In the genomic region with DNA sequence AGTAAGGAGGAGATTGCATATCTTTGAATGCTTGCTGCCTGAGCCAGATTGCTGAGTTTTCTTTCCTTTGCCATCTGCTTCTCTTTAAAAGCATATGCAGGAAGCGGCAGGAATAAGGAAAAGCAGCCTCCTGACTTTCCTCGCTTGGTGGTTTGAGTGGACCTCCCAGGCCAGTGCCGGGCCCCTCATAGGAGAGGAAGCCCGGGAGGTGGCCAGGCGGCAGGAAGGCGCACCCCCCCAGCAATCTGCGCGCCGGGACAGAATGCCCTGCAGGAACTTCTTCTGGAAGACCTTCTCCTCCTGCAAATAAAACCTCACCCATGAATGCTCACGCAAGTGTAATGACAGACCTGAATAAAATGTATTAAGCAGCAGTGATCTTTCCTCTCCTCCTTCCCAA, we compare ENCODE assay signal across 13 cellular contexts. TPM values are rescaled to one million over a fixed set of nuclear protein-coding genes. Genes with fewer than 3 reads are reported as not detected.
DNase-seq lines count a peak whose midpoint lies in the region; ATAC-seq, FAIRE-seq and TF ChIP-seq lines count a peak whose summit lies in the region.
"Had no signal": no experiment of that assay in that cellular context is flagged by ENCODE, and none has a peak within 500 bp of the region (broad histone marks: within the 10 kb centered on the region; RNA-seq: fewer than 3 reads in every experiment).

No MANE protein-coding gene starts in this region.

- H3K9ac ChIP-seq in PC-3 (ENCODE audit: low read length) (no peak overlapping the region), endothelial cell of umbilical vein (replicated peaks; ENCODE audit: extremely low read depth, insufficient read depth, low read length) (peak overlapping the region; percentile 19)

- WGBS in mesodermal cell (ENCODE audit: insufficient coverage in 2 of 2), 2 experiments, result 20 to 31% methylated on average over 8 of the region's 10 CpGs

- POLR2A ChIA-PET in PC-3 (lab: Charles Lee; ENCODE audit: unreplicated experiment) (no interaction called here), endothelial cell of umbilical vein (lab: Charles Lee) (interaction anchor here (0.6 kb wide), 1 partner anchor 9 kb away, joined by 4 read pairs; no protein-coding TSS in a partner anchor)
- POLR2A ChIA-PET in CD8-positive, alpha-beta T cell (lab: Charles Lee), result no interaction called here

- H3K36me3 ChIP-seq in PC-3 (ENCODE audit: low read depth, low read length) (no peaks in the 10 kb centered on the region), endothelial cell of umbilical vein (ENCODE audit: control insufficient read depth in 2 of 2, extremely low read depth in 1 of 2, insufficient read depth in 2 of 2, low read length in 2 of 2) (no peaks in the 10 kb centered on the region), mesodermal cell (ENCODE audit: control insufficient read depth, insufficient read depth, low read length) (peaks cover 4% of the 10 kb centered on the region)
- no peaks in the 10 kb centered on the region for H3K36me3 ChIP-seq in CD8-positive, alpha-beta T cell (ENCODE audit: insufficient read depth, low read length)

- intact Hi-C loops in PC-3 (cut with micrococcal nuclease), result no loop called here
- intact Hi-C loops in endothelial cell of umbilical vein (cut with micrococcal nuclease), result no loop called here
- intact Hi-C loops in CD8-positive, alpha-beta T cell (cut with DNase I, micrococcal nuclease), result no loop called here

- H3K4me2 ChIP-seq in PC-3 (ENCODE audit: low read length), result no peak overlapping the region
- peak overlapping the region; percentile 84 for H3K4me2 ChIP-seq in endothelial cell of umbilical vein (ENCODE audit: insufficient read depth, low read length)

- H3K4me1 ChIP-seq in PC-3 (ENCODE audit: insufficient read depth, low read length), result no peaks in the 10 kb centered on the region
- H3K4me1 ChIP-seq in endothelial cell of umbilical vein (ENCODE audit: control insufficient read depth, extremely low read depth, insufficient read depth, low read length), result peaks cover 9% of the 10 kb centered on the region
- H3K4me1 ChIP-seq in mesodermal cell (ENCODE audit: control insufficient read depth, insufficient read depth, low read length, poor library complexity, severe bottlenecking), result peaks cover 9% of the 10 kb centered on the region
- H3K4me1 ChIP-seq in CD8-positive, alpha-beta T cell (ENCODE audit: insufficient read depth, low read length), result no peaks in the 10 kb centered on the region

- H4K20me1 ChIP-seq in PC-3 (ENCODE audit: low read length) (no peaks in the 10 kb centered on the region), endothelial cell of umbilical vein (replicated peaks; ENCODE audit: control insufficient read depth, extremely low read depth, insufficient read depth, low read length) (no peaks in the 10 kb centered on the region)

- H3K4me3 Mint-ChIP-seq in CD8-positive, alpha-beta T cell, result no peak overlapping the region

- CTCF ChIA-PET in PC-3 (lab: Charles Lee) (no interaction called here), endothelial cell of umbilical vein (lab: Charles Lee) (interaction anchor here (3.0 kb wide), 1 partner anchor 43 kb away, joined by 17 read pairs; no protein-coding TSS in a partner anchor)
- CTCF ChIA-PET in CD8-positive, alpha-beta T cell (lab: Charles Lee), result interaction anchor here (0.7 kb wide), 1 partner anchor 57 kb away, joined by 3 read pairs; no protein-coding TSS in a partner anchor

- H3K4me1 Mint-ChIP-seq in CD8-positive, alpha-beta T cell (ENCODE audit: low read depth), result no peaks in the 10 kb centered on the region

- H2AFZ ChIP-seq in PC-3 (ENCODE audit: low read length) (no peak overlapping the region), endothelial cell of umbilical vein (ENCODE audit: low read depth, low read length) (peak overlapping the region; percentile 63)

- DNase-seq in DMS 273 treated with DMSO at 0.1 percent for 48 hours (lab: John Stamatoyannopoulos, UW) (peak; percentile 62), PC-3 (no peak), endothelial cell of umbilical vein (ENCODE audit: low read depth, low spot score) (peak; percentile 42), SK-N-DZ (ENCODE audit: low spot score) (no peak), NCI-H526 (lab: John Stamatoyannopoulos, UW) (no peak), G401 (ENCODE audit: low spot score) (no peak)
- no peak for DNase-seq in CD8-positive, alpha-beta T cell
- DNase-seq: aorta; NCI-H345; RPMI8226; stimulated activated naive CD4-positive, alpha-beta T cell treated with Interleukin-2 at 50 U/mL for 16 hours had no signal

- H3K9me2 ChIP-seq in PC-3 (replicated peaks; ENCODE audit: low read length), result no peaks in the 10 kb centered on the region

- no peaks in the 10 kb centered on the region for H3K9me3 ChIP-seq in PC-3 (ENCODE audit: low read length)
- no peaks in the 10 kb centered on the region for H3K9me3 ChIP-seq in endothelial cell of umbilical vein (replicated peaks; ENCODE audit: control insufficient read depth, insufficient read depth, low read length)
- no peaks in the 10 kb centered on the region for H3K9me3 ChIP-seq in mesodermal cell (ENCODE audit: control insufficient read depth, low read length)
- H3K9me3 ChIP-seq in CD8-positive, alpha-beta T cell (ENCODE audit: low read length), result no peaks in the 10 kb centered on the region

- in situ Hi-C loops in G401 (cut with HindIII; ENCODE audit: low sequenced_read_pairs), result no loop called here

- dilution Hi-C loops in endothelial cell of umbilical vein (cut with MboI; ENCODE audit: extremely low pct_ligation_motif_present, low sequenced_read_pairs), result no loop called here

- no peak overlapping the region for H3K27ac Mint-ChIP-seq in CD8-positive, alpha-beta T cell

- no peak for TF ChIP-seq POLR2A in endothelial cell of umbilical vein (IDR thresholded peaks at IDR 0.05; ENCODE audit: low read depth, low read length)

- H3K79me2 ChIP-seq in PC-3 (ENCODE audit: low read length) (no peaks in the 10 kb centered on the region), endothelial cell of umbilical vein (ENCODE audit: control insufficient read depth, insufficient read depth, low read length) (no peaks in the 10 kb centered on the region)

- H3F3A ChIP-seq in PC-3 (ENCODE audit: low read length, unreplicated experiment), result no peaks in the 10 kb centered on the region

- H3K4me3 ChIP-seq in PC-3 (ENCODE audit: low read length), result no peak overlapping the region
- peak overlapping the region in 2 of 3 experiments; percentile 18 to 27 for H3K4me3 ChIP-seq in endothelial cell of umbilical vein (replicated peaks in 1 of 3; ENCODE audit: insufficient read depth in 1 of 3, low read depth in 1 of 3, low read length in 3 of 3)
- no peak overlapping the region for H3K4me3 ChIP-seq in mesodermal cell (ENCODE audit: extremely low read depth, insufficient read depth, low read length, poor library complexity, severe bottlenecking)
- H3K4me3 ChIP-seq in CD8-positive, alpha-beta T cell (ENCODE audit: low read depth, low read length), result no peak overlapping the region

- no peaks in the 10 kb centered on the region for H3K9me1 ChIP-seq in endothelial cell of umbilical vein (replicated peaks; ENCODE audit: control insufficient read depth, extremely low read depth, insufficient read depth, low read length)

- BruUV-seq in PC-3 (replicated peaks; lab: Mats Ljungman, UMichigan), result no TSS peak
- BruUV-seq in endothelial cell of umbilical vein (replicated peaks; lab: Mats Ljungman, UMichigan), result no TSS peak

- H3K36me3 Mint-ChIP-seq in CD8-positive, alpha-beta T cell, result peaks cover 4% of the 10 kb centered on the region

- H3K27me3 ChIP-seq in PC-3 (ENCODE audit: low read length) (no peaks in the 10 kb centered on the region), endothelial cell of umbilical vein (ENCODE audit: control insufficient read depth in 2 of 2, insufficient read depth in 2 of 2, low read length in 2 of 2) (no peaks in the 10 kb centered on the region)
- no peaks in the 10 kb centered on the region for H3K27me3 ChIP-seq in CD8-positive, alpha-beta T cell (ENCODE audit: insufficient read depth, low read length)

- peak; percentile 91 for FAIRE-seq in endothelial cell of umbilical vein (lab: Jason Lieb, UNC)
- FAIRE-seq: GM12891 had no signal

- no peaks in the 10 kb centered on the region for H3K9me3 Mint-ChIP-seq in CD8-positive, alpha-beta T cell

- ATAC-seq in PC-3, result peak; percentile 44
- ATAC-seq in CD8-positive, alpha-beta T cell, result no peak

- no peaks in the 10 kb centered on the region for H3K27me3 Mint-ChIP-seq in CD8-positive, alpha-beta T cell (ENCODE audit: low read depth)

- TF ChIP-seq CTCF in PC-3 (conservative IDR thresholded peaks at IDR 0.05; ENCODE audit: low read depth, low read length) (no peak), endothelial cell of umbilical vein (IDR thresholded peaks at IDR 0.05; ENCODE audit: extremely low read depth in 1 of 2, insufficient read depth in 1 of 2, low read depth in 1 of 2, low read length in 2 of 2) (no peak)
- TF ChIP-seq CTCF in CD8-positive, alpha-beta T cell (IDR thresholded peaks at IDR 0.05), result no peak

- H3K27ac ChIP-seq in PC-3 (ENCODE audit: low read length) (no peak overlapping the region), endothelial cell of umbilical vein (ENCODE audit: insufficient read depth, low read depth, low read length) (no peak overlapping the region), mesodermal cell (ENCODE audit: low read depth, low read length, severe bottlenecking) (peak overlapping the region; percentile 24)
- no peak overlapping the region for H3K27ac ChIP-seq in CD8-positive, alpha-beta T cell (ENCODE audit: low read depth, low read length)

RNA-seq across cellular contexts. Expression of gene CORT, which starts 1.5 kb away (rescaled TPM):
- total RNA-seq in PC-3 (2014; rRNA removed), result 1.2 TPM in 1 of 2 replicates, not detected in the other
- not detected in 2 replicates for total RNA-seq in endothelial cell of umbilical vein
- polyA plus RNA-seq in endothelial cell of umbilical vein, result 0.11 TPM in 1 of 2 replicates, not detected in the other
- polyA plus RNA-seq in endothelial cell of umbilical vein (2011; cell fraction: cytosol; rRNA removed), result 0.14 and 0.18 TPM in 2 replicates
- polyA plus RNA-seq in endothelial cell of umbilical vein (2011; cell fraction: nucleus; rRNA removed), result 0.51 and 0.69 TPM in 2 replicates
- polyA plus RNA-seq in endothelial cell of umbilical vein (2012), result not detected in 2 replicates
- polyA minus RNA-seq in endothelial cell of umbilical vein, result not detected in 2 replicates
- not detected for polyA minus RNA-seq in endothelial cell of umbilical vein (2011; cell fraction: cytosol; rRNA and poly(A)+ RNA removed)
- 0.87 TPM in 1 of 2 replicates, not detected in the other for polyA minus RNA-seq in endothelial cell of umbilical vein (2011; cell fraction: nucleus; rRNA and poly(A)+ RNA removed)
- 0.41 TPM for polyA plus RNA-seq in mesodermal cell (2013, experiment 1 of 2)
- polyA plus RNA-seq in mesodermal cell (2013, experiment 2 of 2), result 0.56 TPM
- polyA plus RNA-seq in SK-N-DZ (2014; cell fraction: cytosol; rRNA removed), result not detected in 2 replicates
- polyA plus RNA-seq in SK-N-DZ (2014; cell fraction: nucleus; rRNA removed), result 2.0 TPM in 1 of 2 replicates, not detected in the other
- under 1 TPM in 1 of 2 experiments, not detected in 1; 0.38 TPM for total RNA-seq in CD8-positive, alpha-beta T cell
- not detected in 2 replicates for total RNA-seq in G401 (2014; rRNA removed; shearing (Covaris generic))
- polyA plus RNA-seq: aorta had no signal

RNA-seq across cellular contexts. Expression of gene DFFA, which starts 21.0 kb away (rescaled TPM):
- 46.7 and 52.0 TPM in 2 replicates for total RNA-seq in PC-3 (2014; rRNA removed)
- total RNA-seq in endothelial cell of umbilical vein, result 44.5 and 45.9 TPM in 2 replicates
- 21.0 and 30.0 TPM in 2 replicates for polyA plus RNA-seq in endothelial cell of umbilical vein
- 30.1 and 35.7 TPM in 2 replicates for polyA plus RNA-seq in endothelial cell of umbilical vein (2011; cell fraction: cytosol; rRNA removed)
- polyA plus RNA-seq in endothelial cell of umbilical vein (2011; cell fraction: nucleus; rRNA removed), result 16.9 and 17.5 TPM in 2 replicates
- 35.6 and 39.8 TPM in 2 replicates for polyA plus RNA-seq in endothelial cell of umbilical vein (2012)
- polyA minus RNA-seq in endothelial cell of umbilical vein, result 50.9 and 54.5 TPM in 2 replicates
- polyA minus RNA-seq in endothelial cell of umbilical vein (2011; cell fraction: cytosol; rRNA and poly(A)+ RNA removed), result 19.4 TPM
- 8.4 and 10.9 TPM in 2 replicates for polyA minus RNA-seq in endothelial cell of umbilical vein (2011; cell fraction: nucleus; rRNA and poly(A)+ RNA removed)
- 33.5 TPM for polyA plus RNA-seq in mesodermal cell (2013, experiment 1 of 2)
- 28.4 TPM for polyA plus RNA-seq in mesodermal cell (2013, experiment 2 of 2)
- 40.7 and 45.4 TPM in 2 replicates for polyA plus RNA-seq in SK-N-DZ (2014; cell fraction: cytosol; rRNA removed)
- 12.8 and 15.7 TPM in 2 replicates for polyA plus RNA-seq in SK-N-DZ (2014; cell fraction: nucleus; rRNA removed)
- 10 to 100 TPM in 1 of 2 experiments, 1 to 10 TPM in 1; 10.0 to 10.4 TPM for total RNA-seq in CD8-positive, alpha-beta T cell
- 81.5 and 102 TPM in 2 replicates for total RNA-seq in G401 (2014; rRNA removed; shearing (Covaris generic))

RNA-seq across cellular contexts. Expression of gene CENPS, which starts 21.1 kb away (rescaled TPM):
- total RNA-seq in PC-3 (2014; rRNA removed), result 16.3 and 19.5 TPM in 2 replicates
- total RNA-seq in endothelial cell of umbilical vein, result 16.2 and 17.0 TPM in 2 replicates
- 8.7 and 10.2 TPM in 2 replicates for polyA plus RNA-seq in endothelial cell of umbilical vein
- polyA plus RNA-seq in endothelial cell of umbilical vein (2011; cell fraction: cytosol; rRNA removed), result 9.0 and 11.3 TPM in 2 replicates
- polyA plus RNA-seq in endothelial cell of umbilical vein (2011; cell fraction: nucleus; rRNA removed), result 4.8 and 5.6 TPM in 2 replicates
- 12.6 and 17.0 TPM in 2 replicates for polyA plus RNA-seq in endothelial cell of umbilical vein (2012)
- 1.0 and 1.2 TPM in 2 replicates for polyA minus RNA-seq in endothelial cell of umbilical vein
- polyA minus RNA-seq in endothelial cell of umbilical vein (2011; cell fraction: cytosol; rRNA and poly(A)+ RNA removed), result 9.5 TPM
- polyA minus RNA-seq in endothelial cell of umbilical vein (2011; cell fraction: nucleus; rRNA and poly(A)+ RNA removed), result 3.4 and 10.4 TPM in 2 replicates
- 14.5 TPM for polyA plus RNA-seq in mesodermal cell (2013, experiment 1 of 2)
- polyA plus RNA-seq in mesodermal cell (2013, experiment 2 of 2), result 12.6 TPM
- polyA plus RNA-seq in SK-N-DZ (2014; cell fraction: cytosol; rRNA removed), result 5.5 and 10.3 TPM in 2 replicates
- polyA plus RNA-seq in SK-N-DZ (2014; cell fraction: nucleus; rRNA removed), result 7.6 and 8.2 TPM in 2 replicates
- total RNA-seq in CD8-positive, alpha-beta T cell, result 1 to 10 TPM; 2.0 to 3.5 TPM
- total RNA-seq in G401 (2014; rRNA removed; shearing (Covaris generic)), result 11.0 and 14.3 TPM in 2 replicates

RNA-seq across cellular contexts. Expression of gene PEX14, which starts 23.5 kb away (rescaled TPM):
- total RNA-seq in PC-3 (2014; rRNA removed) (24.9 and 32.1 TPM in 2 replicates), endothelial cell of umbilical vein (22.8 and 26.5 TPM in 2 replicates)
- polyA plus RNA-seq in endothelial cell of umbilical vein, result 19.5 and 20.1 TPM in 2 replicates
- polyA plus RNA-seq in endothelial cell of umbilical vein (2011; cell fraction: cytosol; rRNA removed), result 11.0 and 15.8 TPM in 2 replicates
- polyA plus RNA-seq in endothelial cell of umbilical vein (2011; cell fraction: nucleus; rRNA removed), result 21.3 and 21.7 TPM in 2 replicates
- polyA plus RNA-seq in endothelial cell of umbilical vein (2012), result 15.3 and 18.1 TPM in 2 replicates
- 9.4 and 18.6 TPM in 2 replicates for polyA minus RNA-seq in endothelial cell of umbilical vein
- 5.4 TPM for polyA minus RNA-seq in endothelial cell of umbilical vein (2011; cell fraction: cytosol; rRNA and poly(A)+ RNA removed)
- 10.7 and 22.7 TPM in 2 replicates for polyA minus RNA-seq in endothelial cell of umbilical vein (2011; cell fraction: nucleus; rRNA and poly(A)+ RNA removed)
- polyA plus RNA-seq in mesodermal cell (2013, experiment 1 of 2), result 24.7 TPM
- 20.1 TPM for polyA plus RNA-seq in mesodermal cell (2013, experiment 2 of 2)
- 11.6 and 18.3 TPM in 2 replicates for polyA plus RNA-seq in SK-N-DZ (2014; cell fraction: cytosol; rRNA removed)
- 11.4 and 18.3 TPM in 2 replicates for polyA plus RNA-seq in SK-N-DZ (2014; cell fraction: nucleus; rRNA removed)
- 10 to 100 TPM; 13.5 to 14.2 TPM for total RNA-seq in CD8-positive, alpha-beta T cell
- 33.4 and 34.7 TPM in 2 replicates for total RNA-seq in G401 (2014; rRNA removed; shearing (Covaris generic))

RNA-seq across cellular contexts. Expression of gene PGD, which starts 52.4 kb away (rescaled TPM):
- total RNA-seq in PC-3 (2014; rRNA removed), result 150 and 162 TPM in 2 replicates
- 303 and 307 TPM in 2 replicates for total RNA-seq in endothelial cell of umbilical vein
- polyA plus RNA-seq in endothelial cell of umbilical vein, result 189 and 196 TPM in 2 replicates
- 153 and 175 TPM in 2 replicates for polyA plus RNA-seq in endothelial cell of umbilical vein (2011; cell fraction: cytosol; rRNA removed)
- 121 and 149 TPM in 2 replicates for polyA plus RNA-seq in endothelial cell of umbilical vein (2011; cell fraction: nucleus; rRNA removed)
- 280 and 365 TPM in 2 replicates for polyA plus RNA-seq in endothelial cell of umbilical vein (2012)
- polyA minus RNA-seq in endothelial cell of umbilical vein, result 206 and 248 TPM in 2 replicates
- 66.0 TPM for polyA minus RNA-seq in endothelial cell of umbilical vein (2011; cell fraction: cytosol; rRNA and poly(A)+ RNA removed)
- 59.0 and 66.0 TPM in 2 replicates for polyA minus RNA-seq in endothelial cell of umbilical vein (2011; cell fraction: nucleus; rRNA and poly(A)+ RNA removed)
- polyA plus RNA-seq in mesodermal cell (2013, experiment 1 of 2), result 250 TPM
- 230 TPM for polyA plus RNA-seq in mesodermal cell (2013, experiment 2 of 2)
- 108 and 148 TPM in 2 replicates for polyA plus RNA-seq in SK-N-DZ (2014; cell fraction: cytosol; rRNA removed)
- polyA plus RNA-seq in SK-N-DZ (2014; cell fraction: nucleus; rRNA removed), result 57.6 and 66.8 TPM in 2 replicates
- total RNA-seq in CD8-positive, alpha-beta T cell, result 10 to 100 TPM; 20.2 to 21.7 TPM
- 266 and 357 TPM in 2 replicates for total RNA-seq in G401 (2014; rRNA removed; shearing (Covaris generic))

Comparison
In these comparisons a context has a peak if more than half of its experiments do, and no peak if none do; other contexts are left out.
1. DNase-seq: peak in DMS 273 treated with DMSO at 0.1 percent for 48 hours (single experiment) and endothelial cell of umbilical vein (single experiment); none in PC-3 (single experiment), SK-N-DZ (single experiment), NCI-H526 (0 of 2), CD8-positive, alpha-beta T cell (0 of 7) and G401 (single experiment).
2. H3K4me3 ChIP-seq: peak in endothelial cell of umbilical vein (2 of 3); none in PC-3 (single experiment), mesodermal cell (single experiment) and CD8-positive, alpha-beta T cell (single experiment).